In genomic region chr18:8218263-8218662, GRCh38 we compare ENCODE assay signal across 18 cellular contexts.
"Had no signal": no experiment of that assay in that cellular context is flagged by ENCODE, and none has a peak within 500 bp of the region (broad histone marks: within the 10 kb centered on the region; RNA-seq: fewer than 3 reads in every experiment).

No MANE protein-coding gene starts in this region.

- H3K36me3 ChIP-seq: left ventricle myocardium inferior, spleen, thoracic aorta had no signal

- H3K9me3 Mint-ChIP-seq: activated naive CD8-positive, alpha-beta T cell treated with anti-CD3 and anti-CD28 coated beads for 36 hours; activated T-cell treated with anti-CD3 and anti-CD28 coated beads, Interleukin-2, amount 50 U/mL, for 4 hours; activated T-helper 2 cell treated with anti-CD3 and anti-CD28 coated beads, Interferon-gamma antibody, Interleukin-2, Interleukin-4, amounts not matched to agents 10 μg/mL and 5 μg/mL and 100 μg/mL, durations not matched to agents 14 hours and 24 hours and 36 hours; type B pancreatic cell had no signal

- H3K4me1 Mint-ChIP-seq: activated naive CD8-positive, alpha-beta T cell treated with anti-CD3 and anti-CD28 coated beads for 36 hours; natural killer cell had no signal

- DNase-seq: activated CD8-positive, alpha-beta memory T cell treated with anti-CD3 and anti-CD28 coated beads for 24 hours; activated CD8-positive, alpha-beta memory T cell treated with anti-CD3 and anti-CD28 coated beads, Interleukin-2, amount 50 U/mL, for 4 hours; activated naive CD4-positive, alpha-beta T cell treated with Interleukin-2 at 50 U/mL for 16 hours; activated naive CD8-positive, alpha-beta T cell treated with anti-CD3 and anti-CD28 coated beads for 36 hours; activated T-cell treated with anti-CD3 and anti-CD28 coated beads, Interleukin-2, amount 50 U/mL, for 4 hours; amniotic stem cell; kidney glomerular epithelial cell; left ventricle myocardium inferior; midbrain; natural killer cell; spleen; stimulated activated CD4-positive, alpha-beta T cell treated with anti-CD3 and anti-CD28 coated beads, Interleukin-4, amount 100 ng/mL, for 24 hours; stimulated activated naive CD4-positive, alpha-beta T cell treated with Interleukin-2 at 50 U/mL for 16 hours; T-helper 1 cell had no signal

- H3K9me3 ChIP-seq: left ventricle myocardium inferior, spleen, thoracic aorta had no signal

- H3K36me3 Mint-ChIP-seq: activated naive CD8-positive, alpha-beta T cell treated with anti-CD3 and anti-CD28 coated beads for 36 hours; natural killer cell; type B pancreatic cell had no signal

- H3K27me3 ChIP-seq: spleen had no signal

- H3K4me3 Mint-ChIP-seq: activated naive CD8-positive, alpha-beta T cell treated with anti-CD3 and anti-CD28 coated beads for 36 hours; activated T-cell treated with anti-CD3 and anti-CD28 coated beads, Interleukin-2, amount 50 U/mL, for 4 hours; natural killer cell; type B pancreatic cell had no signal

- H3K27me3 Mint-ChIP-seq: progenitor cell of endocrine pancreas had no signal

- H3K4me3 ChIP-seq: left ventricle myocardium inferior, spleen, thoracic aorta had no signal

- H3K27ac Mint-ChIP-seq: activated naive CD8-positive, alpha-beta T cell treated with anti-CD3 and anti-CD28 coated beads for 36 hours; activated T-helper 2 cell treated with anti-CD3 and anti-CD28 coated beads, Interferon-gamma antibody, Interleukin-2, Interleukin-4, amounts not matched to agents 10 μg/mL and 5 μg/mL and 100 μg/mL, durations not matched to agents 14 hours and 24 hours and 36 hours; natural killer cell; progenitor cell of endocrine pancreas; type B pancreatic cell had no signal

- H3K27ac ChIP-seq: left ventricle myocardium inferior, spleen, thoracic aorta had no signal
